ENCODE assay signal across 1 cellular context in the genomic region with DNA sequence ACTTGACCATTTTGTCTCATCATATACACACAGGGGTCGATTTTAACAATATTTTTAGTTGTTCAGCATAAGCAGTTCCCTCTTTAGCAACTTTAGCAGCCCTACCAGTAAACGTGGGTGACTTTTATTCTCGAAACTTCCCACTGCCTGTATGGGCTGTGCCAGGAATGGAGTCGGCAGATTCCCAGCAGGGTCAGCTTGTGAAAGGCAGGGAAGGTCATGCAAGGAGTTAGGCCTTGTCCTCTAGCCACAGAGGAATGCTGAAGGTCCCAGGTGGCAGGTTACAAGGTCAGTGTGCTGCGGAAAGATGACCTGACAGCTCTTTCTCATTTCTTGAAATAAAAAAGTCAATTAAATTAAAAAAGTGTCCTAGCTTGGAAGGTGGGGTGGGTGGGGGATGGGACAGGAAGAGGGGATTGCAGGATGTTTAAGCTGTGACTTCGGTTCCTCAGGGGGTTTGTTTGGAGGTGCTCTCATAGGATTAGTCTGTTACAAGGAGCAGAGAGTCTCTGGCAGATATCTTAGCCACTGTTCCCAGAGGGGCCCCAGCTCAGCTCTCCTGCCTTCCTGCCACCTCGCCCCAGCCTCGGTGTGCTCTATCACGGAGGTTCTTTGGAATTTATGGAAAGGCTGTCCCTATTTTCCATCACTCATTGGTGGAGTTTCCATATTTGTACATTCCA.
TF ChIP-seq lines count a peak whose summit lies in the region.

No MANE protein-coding gene starts in this region.

TF ChIP-seq in HepG2, 621 proteins besides CTCF, POLR2A, EP300 and RAD21:
- TF ChIP-seq, protein P1, sequence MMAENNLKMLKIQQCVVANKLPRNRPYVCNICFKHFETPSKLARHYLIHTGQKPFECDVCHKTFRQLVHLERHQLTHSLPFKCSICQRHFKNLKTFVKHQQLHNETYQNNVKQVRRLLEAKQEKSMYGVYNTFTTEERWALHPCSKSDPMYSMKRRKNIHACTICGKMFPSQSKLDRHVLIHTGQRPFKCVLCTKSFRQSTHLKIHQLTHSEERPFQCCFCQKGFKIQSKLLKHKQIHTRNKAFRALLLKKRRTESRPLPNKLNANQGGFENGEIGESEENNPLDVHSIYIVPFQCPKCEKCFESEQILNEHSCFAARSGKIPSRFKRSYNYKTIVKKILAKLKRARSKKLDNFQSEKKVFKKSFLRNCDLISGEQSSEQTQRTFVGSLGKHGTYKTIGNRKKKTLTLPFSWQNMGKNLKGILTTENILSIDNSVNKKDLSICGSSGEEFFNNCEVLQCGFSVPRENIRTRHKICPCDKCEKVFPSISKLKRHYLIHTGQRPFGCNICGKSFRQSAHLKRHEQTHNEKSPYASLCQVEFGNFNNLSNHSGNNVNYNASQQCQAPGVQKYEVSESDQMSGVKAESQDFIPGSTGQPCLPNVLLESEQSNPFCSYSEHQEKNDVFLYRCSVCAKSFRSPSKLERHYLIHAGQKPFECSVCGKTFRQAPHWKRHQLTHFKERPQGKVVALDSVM (CRISPR knock-in tag; IDR thresholded peaks at IDR 0.05): no peak
- no peak for TF ChIP-seq REPIN1 (CRISPR knock-in tag; IDR thresholded peaks at IDR 0.05; ENCODE audit: borderline replicate concordance, low read depth)
- no peak for TF ChIP-seq CAMTA2 (CRISPR knock-in tag; IDR thresholded peaks at IDR 0.05; ENCODE audit: borderline replicate concordance)
- TF ChIP-seq ARID3A (IDR thresholded peaks at IDR 0.05; ENCODE audit: low read depth, low read length): no peak
- TF ChIP-seq MAFG (CRISPR knock-in tag; IDR thresholded peaks at IDR 0.05): no peak
- TF ChIP-seq ATF1 (CRISPR knock-in tag; IDR thresholded peaks at IDR 0.05): no peak
- no peak for TF ChIP-seq SRSF1 (optimal IDR thresholded peaks at IDR 0.05; ENCODE audit: low read depth, low read length)
- TF ChIP-seq ZNF275 (CRISPR knock-in tag; IDR thresholded peaks at IDR 0.05; ENCODE audit: borderline replicate concordance): no peak
- TF ChIP-seq KMT2B (CRISPR knock-in tag; IDR thresholded peaks at IDR 0.05): no peak
- no peak for TF ChIP-seq NPAS2 (CRISPR knock-in tag; IDR thresholded peaks at IDR 0.05; ENCODE audit: borderline replicate concordance)
- no peak for TF ChIP-seq ZMYM3 (CRISPR knock-in tag; IDR thresholded peaks at IDR 0.05)
- no peak for TF ChIP-seq PRMT3 (CRISPR knock-in tag; IDR thresholded peaks at IDR 0.05; ENCODE audit: borderline replicate concordance, low read depth)
- TF ChIP-seq CBFB (CRISPR knock-in tag; IDR thresholded peaks at IDR 0.05): no peak
- TF ChIP-seq PHB2 (IDR thresholded peaks at IDR 0.05; ENCODE audit: partially characterized antibody): no peak
- no peak for TF ChIP-seq TARDBP (CRISPR knock-in tag; IDR thresholded peaks at IDR 0.05)
- TF ChIP-seq ZFP62 (CRISPR knock-in tag; IDR thresholded peaks at IDR 0.05): no peak
- no peak for TF ChIP-seq SP2 (CRISPR knock-in tag; IDR thresholded peaks at IDR 0.05)
- TF ChIP-seq HMG20B (CRISPR knock-in tag; conservative IDR thresholded peaks at IDR 0.05): no peak
- no peak for TF ChIP-seq KDM4B (CRISPR knock-in tag; IDR thresholded peaks at IDR 0.05)
